Comparison of ENCODE assay signal across 8 cellular contexts in the genomic region with DNA sequence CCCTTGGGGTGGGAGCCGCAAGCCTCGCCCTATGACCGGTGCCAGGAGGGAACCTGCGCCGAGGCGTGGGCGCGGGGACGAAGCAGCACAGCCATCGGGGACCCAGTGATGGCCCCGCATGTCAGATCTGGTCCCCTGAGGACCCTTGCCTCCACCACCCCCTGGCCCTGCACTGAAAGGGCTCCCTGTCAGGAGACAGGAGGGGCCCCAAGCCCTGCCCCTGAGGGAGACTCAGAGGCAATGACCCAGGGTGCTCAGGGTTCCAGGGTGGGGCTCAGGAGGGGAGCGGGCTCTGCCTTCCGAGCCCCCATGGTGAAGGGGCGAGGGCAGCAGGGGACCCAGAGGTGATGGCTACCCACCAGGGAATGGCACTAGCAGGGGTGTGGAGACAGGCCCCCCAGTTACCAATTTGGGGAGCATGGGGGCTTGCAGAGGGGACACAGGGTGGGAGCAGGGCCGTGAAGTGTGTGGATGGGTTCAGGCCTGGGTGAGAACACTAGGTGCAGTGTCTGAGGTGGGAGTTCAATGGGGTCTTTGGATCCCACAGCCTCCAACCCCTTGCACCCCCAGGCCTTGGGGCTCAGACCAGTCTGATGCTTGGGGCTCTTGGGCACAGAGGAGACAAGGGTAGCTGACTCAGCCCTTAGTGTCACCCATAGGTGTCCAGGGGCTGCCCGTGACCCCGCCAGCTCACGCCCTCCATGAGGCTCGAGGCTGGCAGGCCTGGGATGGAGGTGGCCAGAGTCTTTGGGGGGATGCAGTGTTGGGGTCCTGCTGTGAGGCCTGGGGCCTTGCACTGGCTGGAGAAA. TPM values are rescaled to one million over a fixed set of nuclear protein-coding genes. Genes with fewer than 3 reads are reported as not detected.
DNase-seq lines count a peak whose midpoint lies in the region; ATAC-seq and TF ChIP-seq lines count a peak whose summit lies in the region.

No MANE protein-coding gene starts in this region.

- peaks cover 10% of the 10 kb centered on the region for H4K20me1 ChIP-seq in OCI-LY3 (ENCODE audit: insufficient read depth, low read length)

- H3K79me2 ChIP-seq in OCI-LY3 (ENCODE audit: low read length) (peaks cover 12% of the 10 kb centered on the region), parathyroid adenoma (no peaks in the 10 kb centered on the region)

- H3K27ac Mint-ChIP-seq in CD8-positive, alpha-beta T cell = peak overlapping the region; percentile 81

- peaks cover 8% of the 10 kb centered on the region for H3K36me3 Mint-ChIP-seq in CD8-positive, alpha-beta T cell

- DNase-seq in CD8-positive, alpha-beta T cell = peak in 1 of 7 experiments; percentile 19
- DNase-seq in erythroblast (lab: John Stamatoyannopoulos, UW) = no peak
- no peak for DNase-seq in SK-N-DZ (ENCODE audit: low spot score)
- DNase-seq in SIG-M5 treated with dmso at 0.1 percent for 504 hours (lab: John Stamatoyannopoulos, UW; ENCODE audit: unreplicated experiment) = no peak
- no peak for DNase-seq in NCI-H510A (lab: John Stamatoyannopoulos, UW)
- no peak for DNase-seq in SIG-M5 (lab: John Stamatoyannopoulos, UW)

- H3K4me3 ChIP-seq in CD8-positive, alpha-beta T cell (ENCODE audit: low read depth, low read length) = peak overlapping the region; percentile 52
- H3K4me3 ChIP-seq in OCI-LY3 (ENCODE audit: low read length) (peak overlapping the region; percentile 87), parathyroid adenoma (ENCODE audit: low read depth, low read length) (peak overlapping the region; percentile 53)

- CTCF ChIA-PET in CD8-positive, alpha-beta T cell (lab: Charles Lee) = no interaction called here

- POLR2A ChIA-PET in CD8-positive, alpha-beta T cell (lab: Charles Lee) = interaction anchor here (0.6 to 2.8 kb wide), 7 partner anchors 14 to 282 kb away, joined by 3 to 16 read pairs (median 4); a partner anchor contains a TSS

- peaks cover 28% of the 10 kb centered on the region for H3K4me1 ChIP-seq in CD8-positive, alpha-beta T cell (ENCODE audit: insufficient read depth, low read length)
- H3K4me1 ChIP-seq in OCI-LY3 (ENCODE audit: low read length) (peaks cover 20% of the 10 kb centered on the region; the same call in 1 of the 2 replicates), parathyroid adenoma (no peaks in the 10 kb centered on the region)

- peak overlapping the region; percentile 67 for H3K4me3 Mint-ChIP-seq in CD8-positive, alpha-beta T cell

- H3K4me1 Mint-ChIP-seq in CD8-positive, alpha-beta T cell (ENCODE audit: low read depth) = peaks cover 24% of the 10 kb centered on the region

- no peak for ATAC-seq in CD8-positive, alpha-beta T cell

- H3K27me3 ChIP-seq in CD8-positive, alpha-beta T cell (ENCODE audit: insufficient read depth, low read length) = no peaks in the 10 kb centered on the region
- H3K27me3 ChIP-seq in OCI-LY3 (ENCODE audit: low read depth, low read length) (no peaks in the 10 kb centered on the region), parathyroid adenoma (ENCODE audit: control insufficient read depth, insufficient read depth, low read length) (no peaks in the 10 kb centered on the region)

- no peak for TF ChIP-seq CTCF in CD8-positive, alpha-beta T cell (IDR thresholded peaks at IDR 0.05)
- no peak for TF ChIP-seq CTCF in OCI-LY3 (IDR thresholded peaks at IDR 0.05; ENCODE audit: low read depth, low read length)
- no peak for TF ChIP-seq CTCF in parathyroid adenoma (IDR thresholded peaks at IDR 0.05)

- H3K9me3 Mint-ChIP-seq in CD8-positive, alpha-beta T cell = no peaks in the 10 kb centered on the region

- TF ChIP-seq POLR2A in erythroblast (IDR thresholded peaks at IDR 0.05; ENCODE audit: low read length) = peak; percentile 13

- peaks cover 4% of the 10 kb centered on the region for H3K36me3 ChIP-seq in CD8-positive, alpha-beta T cell (ENCODE audit: insufficient read depth, low read length)
- H3K36me3 ChIP-seq in OCI-LY3 (replicated peaks; ENCODE audit: low read depth, low read length) (no peaks in the 10 kb centered on the region), parathyroid adenoma (ENCODE audit: control insufficient read depth, insufficient read depth, low read length) (no peaks in the 10 kb centered on the region)

- no peaks in the 10 kb centered on the region for H3K9me3 ChIP-seq in CD8-positive, alpha-beta T cell (ENCODE audit: low read length)
- H3K9me3 ChIP-seq in OCI-LY3 (ENCODE audit: insufficient read depth, low read length) (no peaks in the 10 kb centered on the region), parathyroid adenoma (ENCODE audit: control insufficient read depth, low read length) (no peaks in the 10 kb centered on the region)

- intact Hi-C loops in CD8-positive, alpha-beta T cell (cut with DNase I, micrococcal nuclease) = loop anchor here (1.0 to 5.0 kb wide), 7 partner anchors 17 to 374 kb away; a partner anchor contains a TSS

- H3K27ac ChIP-seq in CD8-positive, alpha-beta T cell (ENCODE audit: low read depth, low read length) = peak overlapping the region; percentile 73
- H3K27ac ChIP-seq in OCI-LY3 (ENCODE audit: low read length) (0 out of 2 replicates have a peak overlapping the region, but pooled peaks have one; percentile 10), parathyroid adenoma (peak overlapping the region; percentile 62)

- H3K27me3 Mint-ChIP-seq in CD8-positive, alpha-beta T cell (ENCODE audit: low read depth) = no peaks in the 10 kb centered on the region

- H2AFZ ChIP-seq in OCI-LY3 (ENCODE audit: low read depth, low read length) (no peak overlapping the region), parathyroid adenoma (peak overlapping the region; percentile 83)

- peak overlapping the region; percentile 62 for H3K9ac ChIP-seq in OCI-LY3 (ENCODE audit: low read length)
- H3K9ac ChIP-seq in parathyroid adenoma = no peak overlapping the region

- H3K4me2 ChIP-seq in OCI-LY3 (ENCODE audit: low read length) (peak overlapping the region; percentile 92), parathyroid adenoma (ENCODE audit: low read length) (peak overlapping the region; percentile 76)

RNA-seq across cellular contexts. Expression of a gene that starts 0.5 kb away (rescaled TPM):
- total RNA-seq in CD8-positive, alpha-beta T cell = 1 to 10 TPM; 3.2 TPM
- 0.15 and 0.18 TPM in 2 replicates for polyA plus RNA-seq in SK-N-DZ (2014; cell fraction: cytosol; rRNA removed)
- polyA plus RNA-seq in SK-N-DZ (2014; cell fraction: nucleus; rRNA removed) = 0.54 and 0.75 TPM in 2 replicates

RNA-seq across cellular contexts. Expression of a gene that starts 2.5 kb away (rescaled TPM):
- 10 to 100 TPM; 25.2 to 25.5 TPM for total RNA-seq in CD8-positive, alpha-beta T cell
- polyA plus RNA-seq in SK-N-DZ (2014; cell fraction: cytosol; rRNA removed) = 53.4 and 62.1 TPM in 2 replicates
- polyA plus RNA-seq in SK-N-DZ (2014; cell fraction: nucleus; rRNA removed) = 109 and 113 TPM in 2 replicates

RNA-seq across cellular contexts. Expression of a gene that starts 22.7 kb away (rescaled TPM):
- total RNA-seq in CD8-positive, alpha-beta T cell = 1 to 10 TPM; 4.2 to 5.6 TPM
- polyA plus RNA-seq in SK-N-DZ (2014; cell fraction: cytosol; rRNA removed) = 0.52 and 2.6 TPM in 2 replicates
- 4.3 and 6.4 TPM in 2 replicates for polyA plus RNA-seq in SK-N-DZ (2014; cell fraction: nucleus; rRNA removed)

RNA-seq across cellular contexts. Expression of a gene that starts 22.9 kb away (rescaled TPM):
- 10 to 100 TPM; 11.8 to 15.3 TPM for total RNA-seq in CD8-positive, alpha-beta T cell
- 25.4 and 30.7 TPM in 2 replicates for polyA plus RNA-seq in SK-N-DZ (2014; cell fraction: cytosol; rRNA removed)
- polyA plus RNA-seq in SK-N-DZ (2014; cell fraction: nucleus; rRNA removed) = 37.4 and 45.5 TPM in 2 replicates

RNA-seq across cellular contexts. Expression of a gene that starts 30.8 kb away (rescaled TPM):
- 100 to 1,000 TPM; 134 to 145 TPM for total RNA-seq in CD8-positive, alpha-beta T cell
- polyA plus RNA-seq in SK-N-DZ (2014; cell fraction: cytosol; rRNA removed) = 83.8 and 94.1 TPM in 2 replicates
- polyA plus RNA-seq in SK-N-DZ (2014; cell fraction: nucleus; rRNA removed) = 105 and 120 TPM in 2 replicates

Comparison
In these comparisons a context has a peak if more than half of its experiments do, and no peak if none do; other contexts are left out.
1. H3K27ac ChIP-seq: peak in every context shown above with its lines; median percentile 73 in CD8-positive, alpha-beta T cell; 62 in parathyroid adenoma; 10 in OCI-LY3.